Comparison of ENCODE assay signal across 9 cellular contexts in the genomic region with DNA sequence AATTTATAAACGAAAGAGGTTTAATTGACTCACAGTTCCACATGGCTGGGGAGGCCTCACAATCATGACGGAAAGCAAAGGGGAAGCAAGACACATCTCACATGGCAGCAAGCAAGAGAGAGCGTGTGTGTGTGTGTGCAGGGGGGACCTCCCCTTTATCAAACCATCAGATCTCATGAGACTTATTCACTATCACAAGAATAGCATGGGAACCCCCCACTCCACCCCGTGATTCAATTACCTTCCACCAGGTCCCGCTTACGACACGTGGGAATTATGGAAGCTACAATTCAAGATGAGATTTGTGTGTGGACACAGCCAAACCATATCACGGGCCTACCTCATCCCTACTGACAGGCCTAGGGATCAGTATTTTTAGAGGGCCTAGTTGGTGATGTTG.
"Had no signal": no experiment of that assay in that cellular context is flagged by ENCODE, and none has a peak within 500 bp of the region (broad histone marks: within the 10 kb centered on the region; RNA-seq: fewer than 3 reads in every experiment).

No MANE protein-coding gene starts in this region.

- H3K4me1 ChIP-seq: HAP-1 had no signal

- H3K36me3 Mint-ChIP-seq: IgD-negative memory B cell had no signal

- H3K27ac ChIP-seq: GM23248, HL-60 had no signal

- H3K27ac Mint-ChIP-seq: HFFc6, IgD-negative memory B cell had no signal

- ATAC-seq: HCT116, HepG2 had no signal

- H3K9me3 Mint-ChIP-seq: HFFc6 had no signal

- H3K4me3 Mint-ChIP-seq: HFFc6 had no signal

- FAIRE-seq: HepG2 had no signal

- H3K4me3 ChIP-seq: GM23248, HAP-1 had no signal

- H3K36me3 ChIP-seq: HAP-1 had no signal

- H2AFZ ChIP-seq: GM23248 had no signal

- DNase-seq: GM23248, GOT3, H7, HFFc6 had no signal

- H3K9me3 ChIP-seq: HAP-1 had no signal

- H3K9ac ChIP-seq: GM23248 had no signal
